Comparison of ENCODE assay signal across 3 cellular contexts in the genomic region with DNA sequence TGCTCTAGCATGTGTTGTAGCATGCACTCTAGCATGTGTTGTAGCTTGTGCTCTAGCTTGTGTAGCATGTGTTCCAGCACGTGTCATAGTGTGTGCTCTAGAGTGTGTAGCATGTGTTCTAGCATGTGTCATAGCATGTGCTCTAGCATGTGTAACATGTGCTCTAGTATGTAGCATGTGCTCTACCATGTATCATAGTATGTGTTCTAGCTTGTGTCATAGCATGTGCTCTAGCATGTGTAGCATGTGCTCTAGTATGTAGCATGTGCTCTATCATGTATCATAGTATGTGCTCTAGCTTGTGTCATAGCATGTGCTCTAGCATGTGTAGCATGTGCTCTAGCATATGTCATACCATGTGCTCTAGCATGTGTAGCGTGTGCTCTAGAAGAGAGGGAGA.
TF ChIP-seq lines count a peak whose summit lies in the region.

No MANE protein-coding gene starts in this region.

TF ChIP-seq in GM12891, 5 proteins besides CTCF, POLR2A, EP300 and RAD21:
- TF ChIP-seq POLR2AphosphoS5 (IDR thresholded peaks at IDR 0.05; ENCODE audit: low read depth, low read length) (no peak), POU2F2 (IDR thresholded peaks at IDR 0.05; ENCODE audit: low read depth, low read length) (no peak), SPI1 (IDR thresholded peaks at IDR 0.05; ENCODE audit: low read depth, low read length) (no peak), PAX5 (IDR thresholded peaks at IDR 0.05; ENCODE audit: insufficient read depth, low read length, severe bottlenecking) (no peak), TAF1 (IDR thresholded peaks at IDR 0.05; ENCODE audit: low read depth, low read length) (no peak)

TF ChIP-seq in WTC11, 78 proteins besides CTCF, POLR2A, EP300 and RAD21:
- no peak for TF ChIP-seq PRRX2 (CRISPR knock-in tag; IDR thresholded peaks at IDR 0.05)
- TF ChIP-seq ETV6 (CRISPR knock-in tag; IDR thresholded peaks at IDR 0.05), result no peak
- TF ChIP-seq FOXJ3 (CRISPR knock-in tag; IDR thresholded peaks at IDR 0.05; ENCODE audit: borderline replicate concordance), result no peak
- 0 out of 2 replicates have a peak, but pooled peaks have one; percentile 19 for TF ChIP-seq PRDM15 (CRISPR knock-in tag; IDR thresholded peaks at IDR 0.05)
- no peak for TF ChIP-seq NFE2L1 (CRISPR knock-in tag; IDR thresholded peaks at IDR 0.05)
- TF ChIP-seq, protein P1, sequence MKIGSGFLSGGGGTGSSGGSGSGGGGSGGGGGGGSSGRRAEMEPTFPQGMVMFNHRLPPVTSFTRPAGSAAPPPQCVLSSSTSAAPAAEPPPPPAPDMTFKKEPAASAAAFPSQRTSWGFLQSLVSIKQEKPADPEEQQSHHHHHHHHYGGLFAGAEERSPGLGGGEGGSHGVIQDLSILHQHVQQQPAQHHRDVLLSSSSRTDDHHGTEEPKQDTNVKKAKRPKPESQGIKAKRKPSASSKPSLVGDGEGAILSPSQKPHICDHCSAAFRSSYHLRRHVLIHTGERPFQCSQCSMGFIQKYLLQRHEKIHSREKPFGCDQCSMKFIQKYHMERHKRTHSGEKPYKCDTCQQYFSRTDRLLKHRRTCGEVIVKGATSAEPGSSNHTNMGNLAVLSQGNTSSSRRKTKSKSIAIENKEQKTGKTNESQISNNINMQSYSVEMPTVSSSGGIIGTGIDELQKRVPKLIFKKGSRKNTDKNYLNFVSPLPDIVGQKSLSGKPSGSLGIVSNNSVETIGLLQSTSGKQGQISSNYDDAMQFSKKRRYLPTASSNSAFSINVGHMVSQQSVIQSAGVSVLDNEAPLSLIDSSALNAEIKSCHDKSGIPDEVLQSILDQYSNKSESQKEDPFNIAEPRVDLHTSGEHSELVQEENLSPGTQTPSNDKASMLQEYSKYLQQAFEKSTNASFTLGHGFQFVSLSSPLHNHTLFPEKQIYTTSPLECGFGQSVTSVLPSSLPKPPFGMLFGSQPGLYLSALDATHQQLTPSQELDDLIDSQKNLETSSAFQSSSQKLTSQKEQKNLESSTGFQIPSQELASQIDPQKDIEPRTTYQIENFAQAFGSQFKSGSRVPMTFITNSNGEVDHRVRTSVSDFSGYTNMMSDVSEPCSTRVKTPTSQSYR (CRISPR knock-in tag; IDR thresholded peaks at IDR 0.05), result no peak
- TF ChIP-seq, protein P2, sequence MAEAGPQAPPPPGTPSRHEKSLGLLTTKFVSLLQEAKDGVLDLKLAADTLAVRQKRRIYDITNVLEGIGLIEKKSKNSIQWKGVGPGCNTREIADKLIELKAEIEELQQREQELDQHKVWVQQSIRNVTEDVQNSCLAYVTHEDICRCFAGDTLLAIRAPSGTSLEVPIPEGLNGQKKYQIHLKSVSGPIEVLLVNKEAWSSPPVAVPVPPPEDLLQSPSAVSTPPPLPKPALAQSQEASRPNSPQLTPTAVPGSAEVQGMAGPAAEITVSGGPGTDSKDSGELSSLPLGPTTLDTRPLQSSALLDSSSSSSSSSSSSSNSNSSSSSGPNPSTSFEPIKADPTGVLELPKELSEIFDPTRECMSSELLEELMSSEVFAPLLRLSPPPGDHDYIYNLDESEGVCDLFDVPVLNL (CRISPR knock-in tag; IDR thresholded peaks at IDR 0.05; ENCODE audit: borderline replicate concordance, low read depth), result no peak

TF ChIP-seq in H1, 55 proteins besides CTCF, POLR2A, EP300 and RAD21:
- TF ChIP-seq SRF (IDR thresholded peaks at IDR 0.05; ENCODE audit: low read depth, low read length), result no peak
- TF ChIP-seq ZNF274 (IDR thresholded peaks at IDR 0.05; ENCODE audit: borderline replicate concordance, extremely low read depth, low read length), result no peak
- TF ChIP-seq NANOG (IDR thresholded peaks at IDR 0.05; ENCODE audit: insufficient read depth, low read depth, low read length, poor library complexity, severe bottlenecking), result no peak
- TF ChIP-seq ATF2 (IDR thresholded peaks at IDR 0.05; ENCODE audit: low read length), result no peak
- TF ChIP-seq, protein P3, sequence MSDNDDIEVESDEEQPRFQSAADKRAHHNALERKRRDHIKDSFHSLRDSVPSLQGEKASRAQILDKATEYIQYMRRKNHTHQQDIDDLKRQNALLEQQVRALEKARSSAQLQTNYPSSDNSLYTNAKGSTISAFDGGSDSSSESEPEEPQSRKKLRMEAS (IDR thresholded peaks at IDR 0.05), result no peak
- TF ChIP-seq RFX5 (IDR thresholded peaks at IDR 0.05; ENCODE audit: borderline replicate concordance, low read depth, low read length), result no peak
- TF ChIP-seq CREB1 (IDR thresholded peaks at IDR 0.05), result no peak
- no peak for TF ChIP-seq CBX8 (IDR thresholded peaks at IDR 0.05; ENCODE audit: borderline replicate concordance, low read depth, low read length)
- TF ChIP-seq CEBPB (IDR thresholded peaks at IDR 0.05; ENCODE audit: low read depth, low read length), result no peak
- no peak for TF ChIP-seq GTF2F1 (IDR thresholded peaks at IDR 0.05; ENCODE audit: borderline replicate concordance, low read depth, low read length)
TF ChIP-seq in H1: peak in this region for 0.
